15 cellular contexts compared by ENCODE assay signal in the genomic region with DNA sequence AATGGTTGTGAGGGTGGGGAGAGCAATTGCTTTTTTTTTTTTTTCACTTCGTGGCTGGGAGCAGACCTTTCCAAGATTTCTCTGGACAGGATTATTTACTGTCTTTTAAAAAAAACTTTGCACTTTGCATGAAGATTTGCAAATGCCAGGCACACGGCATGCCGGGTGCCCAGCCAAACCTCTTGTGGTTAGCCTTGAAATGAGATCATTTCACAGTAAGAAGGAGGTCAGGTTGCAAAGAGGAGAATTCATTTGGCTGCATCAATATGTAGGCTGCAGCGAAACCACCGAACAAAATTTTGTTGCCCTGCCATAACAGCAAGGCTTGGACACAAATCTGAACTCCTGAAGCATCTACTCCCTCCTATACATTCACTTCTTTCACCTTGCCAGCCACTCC. TPM values are rescaled to one million over a fixed set of nuclear protein-coding genes. Genes with fewer than 3 reads are reported as not detected.
A peak's percentile ranks its signal among the peaks of the same experiment; 100 is the strongest.
DNase-seq lines count a peak whose midpoint lies in the region; ATAC-seq and TF ChIP-seq lines count a peak whose summit lies in the region.
"Had no signal": no experiment of that assay in that cellular context is flagged by ENCODE, and none has a peak within 500 bp of the region (broad histone marks: within the 10 kb centered on the region; RNA-seq: fewer than 3 reads in every experiment).

No MANE protein-coding gene starts in this region.

- DNase-seq in DMS79 (lab: John Stamatoyannopoulos, UW) (peak; percentile 44), MG63 (peak; percentile 77), amniotic epithelial cell (ENCODE audit: low read depth) (peak; percentile 3), fibroblast of peridontal ligament (ENCODE audit: extremely low read depth) (peak; percentile 43), osteoblast (ENCODE audit: insufficient read length, low spot score, missing footprints) (no peak)
- no peak for DNase-seq in activated naive CD4-positive, alpha-beta T cell treated with anti-CD3 and anti-CD28 coated beads, Interleukin-2, amount 50 U/mL, for 16 hours
- no peak for DNase-seq in effector CD8-positive, alpha-beta T cell (lab: John Stamatoyannopoulos, UW)
- DNase-seq: CD4-positive, CD25-positive, alpha-beta regulatory T cell; H9; NCI-H1092 treated with DMSO at 0.1 percent for 48 hours; NCI-H1694; SIG-M5 had no signal

- H3K79me2 ChIP-seq in osteoblast (ENCODE audit: insufficient read depth, low read length): no peaks in the 10 kb centered on the region

- no peak overlapping the region for H3K4me2 ChIP-seq in osteoblast (ENCODE audit: insufficient read depth, low read length)

- H3K9me3 ChIP-seq in MG63 (no peaks in the 10 kb centered on the region; the same call in 1 of the 2 replicates), osteoblast (ENCODE audit: low read depth, low read length) (no peaks in the 10 kb centered on the region)

- H2AFZ ChIP-seq in osteoblast (ENCODE audit: low read length): no peak overlapping the region

- ATAC-seq in HG03175 (IDR thresholded peaks at IDR 0.05; ENCODE audit: unreplicated experiment): no peak

- H3K36me3 ChIP-seq in MG63: no peaks in the 10 kb centered on the region
- H3K36me3 ChIP-seq in osteoblast (ENCODE audit: insufficient read depth, low read length): no peaks in the 10 kb centered on the region

- TF ChIP-seq CTCF in osteoblast (IDR thresholded peaks at IDR 0.05; ENCODE audit: extremely low read depth, low read depth, low read length): no peak

- peaks cover 18% of the 10 kb centered on the region for H3K27me3 ChIP-seq in MG63
- H3K27me3 ChIP-seq in osteoblast (ENCODE audit: insufficient read depth, low read length): peaks cover 3% of the 10 kb centered on the region

- no peak overlapping the region for H3K27ac ChIP-seq in osteoblast (ENCODE audit: low read depth, low read length)

- H3K4me3 ChIP-seq in MG63 (no peak overlapping the region), osteoblast (ENCODE audit: insufficient read depth, low read length) (no peak overlapping the region)

- no peaks in the 10 kb centered on the region for H4K20me1 ChIP-seq in osteoblast (ENCODE audit: insufficient read depth, low read length)

- H3K4me1 ChIP-seq in osteoblast (ENCODE audit: insufficient read depth, low read length): no peaks in the 10 kb centered on the region

RNA-seq across cellular contexts. Expression of a gene that starts 36.5 kb away (rescaled TPM):
- 0.07 and 0.10 TPM in 2 replicates for total RNA-seq in MG63 (2014; rRNA removed; shearing (Covaris generic); ENCODE audit: low replicate concordance)
- 3.6 and 6.5 TPM in 2 replicates for total RNA-seq in osteoblast
- total RNA-seq: A673, HT-29 had no signal

Comparison
In these comparisons a context has a peak if more than half of its experiments do, and no peak if none do; other contexts are left out.
1. DNase-seq: peak in DMS79 (single experiment), MG63 (single experiment), amniotic epithelial cell (single experiment) and fibroblast of peridontal ligament (single experiment); none in activated naive CD4-positive, alpha-beta T cell treated with anti-CD3 and anti-CD28 coated beads, Interleukin-2, amount 50 U/mL, for 16 hours (single experiment), effector CD8-positive, alpha-beta T cell (single experiment) and osteoblast (single experiment).